In the genomic region with DNA sequence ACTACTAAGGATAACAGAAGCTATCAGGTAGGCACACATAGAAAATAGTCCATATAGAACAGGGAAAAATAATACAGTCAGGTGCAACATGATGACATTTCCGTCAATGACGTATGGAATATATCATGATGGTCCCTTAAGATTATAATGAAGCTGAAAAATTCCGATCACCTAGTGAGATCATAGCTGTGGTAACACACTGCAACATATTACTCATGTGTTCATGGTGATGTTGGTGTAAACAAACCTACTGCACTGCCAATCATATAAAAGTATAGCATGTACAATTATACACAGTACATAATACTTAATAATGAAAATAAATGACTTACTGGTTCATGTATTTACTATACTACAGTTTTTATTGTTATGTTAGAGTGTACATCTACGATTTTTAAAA, we compare ENCODE assay signal across 19 cellular contexts. TPM values are rescaled to one million over a fixed set of nuclear protein-coding genes. Genes with fewer than 3 reads are reported as not detected.
DNase-seq lines count a peak whose midpoint lies in the region; ATAC-seq and TF ChIP-seq lines count a peak whose summit lies in the region.
"Had no signal": no experiment of that assay in that cellular context is flagged by ENCODE, and none has a peak within 500 bp of the region (broad histone marks: within the 10 kb centered on the region; RNA-seq: fewer than 3 reads in every experiment).

No MANE protein-coding gene starts in this region.

- no peak overlapping the region for H2BK12ac ChIP-seq in neuronal stem cell (ENCODE audit: low read length)

- no peak overlapping the region for H3K4ac ChIP-seq in IMR-90 (ENCODE audit: low read depth, low read length)
- H3K4ac ChIP-seq in neuronal stem cell (ENCODE audit: low read length): no peak overlapping the region

- H3K9ac ChIP-seq in IMR-90 (ENCODE audit: low read depth, low read length) (no peak overlapping the region), neuronal stem cell (ENCODE audit: low read depth, low read length, poor library complexity) (no peak overlapping the region)

- H3K4me3 ChIP-seq in IMR-90 (ENCODE audit: insufficient read depth, low read depth, low read length) (no peak overlapping the region), epithelial cell of esophagus (ENCODE audit: low read length) (no peak overlapping the region), neuronal stem cell (ENCODE audit: low read length in 2 of 2) (no peak overlapping the region)
- H3K4me3 ChIP-seq: SJSA1 had no signal

- POLR2A ChIA-PET in IMR-90 (lab: Charles Lee; ENCODE audit: unreplicated experiment): no interaction called here

- H2AK5ac ChIP-seq in IMR-90 (ENCODE audit: low read depth, low read length) (no peak overlapping the region), neuronal stem cell (ENCODE audit: low read depth, low read length) (no peak overlapping the region)

- no peak for TF ChIP-seq CTCF in IMR-90 (conservative IDR thresholded peaks at IDR 0.05; ENCODE audit: low read depth, low read length)
- no peak for TF ChIP-seq CTCF in epithelial cell of esophagus (IDR thresholded peaks at IDR 0.05; ENCODE audit: insufficient read depth, low read depth, low read length, missing control alignments)

- in situ Hi-C loops in IMR-90 (cut with MboI; ENCODE audit: low sequenced_read_pairs): no loop called here

- H2BK120ac ChIP-seq in IMR-90 (ENCODE audit: low read depth, low read length) (no peak overlapping the region), neuronal stem cell (ENCODE audit: low read depth, low read length) (no peak overlapping the region)

- H4K8ac ChIP-seq in IMR-90 (ENCODE audit: low read depth in 2 of 2, low read length in 2 of 2): no peak overlapping the region
- H4K8ac ChIP-seq in neuronal stem cell (ENCODE audit: low read depth, low read length): no peak overlapping the region

- no peak overlapping the region for H3K56ac ChIP-seq in IMR-90 (ENCODE audit: extremely low read depth, insufficient read depth, low read length)

- H3K36me3 ChIP-seq in IMR-90 (ENCODE audit: control insufficient read depth, insufficient read depth, low read length) (0 out of 2 replicates have a peak, but pooled peaks cover 1% of the 10 kb centered on the region), neuronal stem cell (replicated peaks in 1 of 2; ENCODE audit: control insufficient read depth in 2 of 2, insufficient read depth in 2 of 2, low read length in 2 of 2) (peaks cover 0 to 24% of the 10 kb centered on the region in 2 donors)
- H3K36me3 ChIP-seq: SJSA1 had no signal

- intact Hi-C loops in IMR-90 (cut with micrococcal nuclease): no loop called here

- H3K79me1 ChIP-seq in IMR-90 (ENCODE audit: low read depth in 1 of 2, low read length in 2 of 2): peaks cover 1 to 2% of the 10 kb centered on the region in 2 experiments; a peak in 2 of 4 replicates
- H3K79me1 ChIP-seq in neuronal stem cell (ENCODE audit: low read depth, low read length): peaks cover 1% of the 10 kb centered on the region

- no peaks in the 10 kb centered on the region for H3K9me1 ChIP-seq in IMR-90 (ENCODE audit: insufficient read depth, low read length)

- no peaks in the 10 kb centered on the region for H4K20me1 ChIP-seq in IMR-90 (ENCODE audit: insufficient read depth, low read length)

- WGBS in IMR-90 (ENCODE audit: extremely low coverage in 2 of 2, insufficient read length in 1 of 2), 2 experiments: no CpG with 5 or more reads among the region's 4 CpGs
- no CpG with 5 or more reads among the region's 4 CpGs for WGBS in neuronal stem cell (ENCODE audit: extremely low coverage in 2 of 2, insufficient read length in 2 of 2, insufficient replicate concordance in 1 of 2), 2 donors

- DNase-seq in ELR (ENCODE audit: low read depth): peak; percentile 18
- DNase-seq in IMR-90: peak; percentile 2
- peak; percentile 46 for DNase-seq in epithelial cell of esophagus (ENCODE audit: low read depth)
- peak; percentile 17 for DNase-seq in kidney tubule cell (ENCODE audit: low spot score)
- no peak for DNase-seq in neuronal stem cell (ENCODE audit: low spot score)
- DNase-seq: DND-41, H7, KG1, NCI-H1105, NCI-H2081 treated with DMSO at 0.1 percent for 48 hours, NCI-H2171 treated with DMSO at 0.1 percent for 48 hours, NCI-H446, NCI-H526, OCI-M1, T-helper 1 cell had no signal

- ATAC-seq in IMR-90 (ENCODE audit: low read depth) (no peak), GM18519 (IDR thresholded peaks at IDR 0.05; ENCODE audit: low FRiP score, unreplicated experiment) (no peak), esophagus mucosa (no peak)
- ATAC-seq: Right ventricle myocardium inferior had no signal

- H2BK15ac ChIP-seq in IMR-90 (ENCODE audit: low read depth, low read length): no peak overlapping the region
- no peak overlapping the region for H2BK15ac ChIP-seq in neuronal stem cell (ENCODE audit: low read length)

- H3K27me3 ChIP-seq in IMR-90 (ENCODE audit: control insufficient read depth, insufficient read depth, low read length): no peaks in the 10 kb centered on the region
- H3K27me3 ChIP-seq in neuronal stem cell (ENCODE audit: control insufficient read depth in 3 of 3, insufficient read depth in 3 of 3, low read depth in 1 of 3, low read length in 3 of 3): no peaks in the 10 kb centered on the region
- H3K27me3 ChIP-seq: SJSA1 had no signal

- dilution Hi-C loops in IMR-90 (cut with HindIII; ENCODE audit: low sequenced_read_pairs, unreplicated experiment): no loop called here

- H4K91ac ChIP-seq in IMR-90 (ENCODE audit: insufficient read depth, low read depth, low read length) (no peak overlapping the region), neuronal stem cell (ENCODE audit: low read depth, low read length, poor library complexity) (no peak overlapping the region)

- H3K9me3 ChIP-seq in IMR-90 (ENCODE audit: control insufficient read depth, insufficient read depth, low read length) (no peaks in the 10 kb centered on the region), neuronal stem cell (replicated peaks in 1 of 2; ENCODE audit: control insufficient read depth in 2 of 2, insufficient read depth in 1 of 2, low read depth in 1 of 2, low read length in 2 of 2) (no peaks in the 10 kb centered on the region)
- H3K9me3 ChIP-seq: SJSA1 had no signal

- H3K4me1 ChIP-seq in IMR-90 (ENCODE audit: control insufficient read depth, insufficient read depth, low read length) (peaks cover 2% of the 10 kb centered on the region; the same call in 1 of the 2 replicates), neuronal stem cell (ENCODE audit: control insufficient read depth in 2 of 2, insufficient read depth in 1 of 2, low read depth in 1 of 2, low read length in 2 of 2) (no peaks in the 10 kb centered on the region)
- H3K4me1 ChIP-seq: SJSA1 had no signal

- no peak overlapping the region for H2BK20ac ChIP-seq in IMR-90 (ENCODE audit: low read depth, low read length)

- no peak for TF ChIP-seq POLR2A in IMR-90 (IDR thresholded peaks at IDR 0.05; ENCODE audit: low read depth, low read length)

- CTCF ChIA-PET in IMR-90 (lab: Yijun Ruan, JAX): no interaction called here

- H2AFZ ChIP-seq in IMR-90 (replicated peaks; ENCODE audit: low read length, poor library complexity) (no peak overlapping the region), neuronal stem cell (ENCODE audit: low read length) (no peak overlapping the region)

- H2BK5ac ChIP-seq in IMR-90 (ENCODE audit: low read depth, low read length, poor library complexity, severe bottlenecking) (no peak overlapping the region), neuronal stem cell (ENCODE audit: low read length) (no peak overlapping the region)

- no peak overlapping the region for H4K5ac ChIP-seq in IMR-90 (ENCODE audit: low read depth, low read length)

- H3K27ac ChIP-seq in IMR-90 (ENCODE audit: insufficient read depth, low read length) (no peak overlapping the region), neuronal stem cell (replicated peaks; ENCODE audit: low read length) (no peak overlapping the region)
- H3K27ac ChIP-seq: SJSA1 had no signal

- no peak overlapping the region for H3K18ac ChIP-seq in IMR-90 (ENCODE audit: low read depth, low read length)
- no peak overlapping the region for H3K18ac ChIP-seq in neuronal stem cell (ENCODE audit: low read length)

- H3K14ac ChIP-seq in IMR-90 (replicated peaks; ENCODE audit: low read depth, low read length): no peak overlapping the region
- no peak overlapping the region for H3K14ac ChIP-seq in neuronal stem cell (ENCODE audit: low read length)

- no TSS peak for BruUV-seq in IMR-90 (replicated peaks; lab: Mats Ljungman, UMichigan)

- TF ChIP-seq RAD21 in IMR-90 (IDR thresholded peaks at IDR 0.05; ENCODE audit: low read length): no peak

- no peak overlapping the region for H3K23ac ChIP-seq in IMR-90 (ENCODE audit: low read depth, low read length)
- H3K23ac ChIP-seq in neuronal stem cell (ENCODE audit: low read depth, low read length, poor library complexity): no peak overlapping the region

- no peak overlapping the region for H2AK9ac ChIP-seq in IMR-90 (replicated peaks; ENCODE audit: low read depth, low read length, poor library complexity)

- H3K4me2 ChIP-seq in IMR-90 (ENCODE audit: low read depth, low read length) (no peak overlapping the region), neuronal stem cell (ENCODE audit: insufficient read depth, low read length, poor library complexity, severe bottlenecking) (no peak overlapping the region)

TF ChIP-seq in IMR-90, 13 proteins besides CTCF, POLR2A, EP300 and RAD21 (continues in another document):
- TF ChIP-seq RCOR1 (IDR thresholded peaks at IDR 0.05; ENCODE audit: insufficient replicate concordance, low read length) (no peak), MAFK (IDR thresholded peaks at IDR 0.05; ENCODE audit: low read depth, low read length) (no peak)
- TF ChIP-seq, protein P1, sequence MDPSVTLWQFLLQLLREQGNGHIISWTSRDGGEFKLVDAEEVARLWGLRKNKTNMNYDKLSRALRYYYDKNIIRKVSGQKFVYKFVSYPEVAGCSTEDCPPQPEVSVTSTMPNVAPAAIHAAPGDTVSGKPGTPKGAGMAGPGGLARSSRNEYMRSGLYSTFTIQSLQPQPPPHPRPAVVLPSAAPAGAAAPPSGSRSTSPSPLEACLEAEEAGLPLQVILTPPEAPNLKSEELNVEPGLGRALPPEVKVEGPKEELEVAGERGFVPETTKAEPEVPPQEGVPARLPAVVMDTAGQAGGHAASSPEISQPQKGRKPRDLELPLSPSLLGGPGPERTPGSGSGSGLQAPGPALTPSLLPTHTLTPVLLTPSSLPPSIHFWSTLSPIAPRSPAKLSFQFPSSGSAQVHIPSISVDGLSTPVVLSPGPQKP (IDR thresholded peaks at IDR 0.05; ENCODE audit: borderline replicate concordance, low read depth, low read length): no peak

RNA-seq across cellular contexts. Expression of gene MEGF9, which starts 60.0 kb away (rescaled TPM):
- total RNA-seq in IMR-90 (2012; rRNA removed) (3.4 and 4.7 TPM in 2 replicates), esophagus mucosa (9.8 TPM)
- polyA plus RNA-seq in IMR-90 (2012; rRNA removed): 3.0 and 3.4 TPM in 2 replicates
- 1.4 and 1.7 TPM in 2 replicates for polyA plus RNA-seq in IMR-90 (2012; cell fraction: cytosol; rRNA removed)
- polyA plus RNA-seq in IMR-90 (2012; cell fraction: nucleus; rRNA removed; ENCODE audit: low replicate concordance): 0.83 and 3.0 TPM in 2 replicates
- polyA plus RNA-seq in neuronal stem cell (2013, experiment 1 of 2): 6.0 TPM
- 5.9 TPM for polyA plus RNA-seq in neuronal stem cell (2013, experiment 2 of 2)
